ENCODE assay signal across 8 cellular contexts in the genomic region with DNA sequence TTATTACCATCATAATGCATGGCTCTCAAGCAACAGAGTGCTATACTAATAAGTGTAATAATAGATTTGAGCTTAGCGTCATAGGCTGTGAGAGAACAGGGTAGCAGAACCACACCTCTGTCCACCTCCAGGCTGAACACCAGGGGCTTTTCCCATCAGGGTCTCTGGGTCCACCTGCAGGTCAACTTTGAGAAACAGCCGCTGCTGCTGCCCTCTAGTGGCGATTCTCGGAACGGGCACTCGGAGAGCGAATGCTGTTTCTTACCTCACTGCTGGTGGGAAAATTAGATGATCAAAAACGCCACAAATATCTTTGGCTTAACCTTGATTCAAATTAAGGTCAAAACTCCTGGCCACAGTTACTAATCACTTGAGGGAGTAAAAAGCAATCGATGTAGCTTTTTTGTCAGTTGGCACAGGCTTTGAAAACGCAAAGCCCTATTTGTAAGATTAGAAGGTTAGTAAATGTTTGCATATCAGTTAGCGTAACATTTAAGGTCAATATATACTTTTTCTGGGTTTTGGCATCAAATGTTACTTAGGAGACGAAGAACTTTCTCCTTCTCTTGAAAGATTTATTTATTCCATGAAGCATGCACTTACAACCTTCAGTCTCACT.
DNase-seq lines count a peak whose midpoint lies in the region; ATAC-seq and TF ChIP-seq lines count a peak whose summit lies in the region.

No MANE protein-coding gene starts in this region.

- no peak overlapping the region for H2AFZ ChIP-seq in parathyroid adenoma

- no peaks in the 10 kb centered on the region for H3K9me3 ChIP-seq in HAP-1
- H3K9me3 ChIP-seq in parathyroid adenoma (ENCODE audit: control insufficient read depth, low read length): no peaks in the 10 kb centered on the region

- no peak overlapping the region for H3K27ac ChIP-seq in parathyroid adenoma

- no peak overlapping the region for H3K9ac ChIP-seq in parathyroid adenoma

- H3K4me2 ChIP-seq in parathyroid adenoma (ENCODE audit: low read length): no peak overlapping the region

- H3K4me1 ChIP-seq in HAP-1: no peaks in the 10 kb centered on the region
- H3K4me1 ChIP-seq in parathyroid adenoma: no peaks in the 10 kb centered on the region

- in situ Hi-C loops in HAP-1 (cut with MboI; ENCODE audit: low sequenced_read_pairs): loop anchor here (25.0 kb wide), 1 partner anchor 706 kb away; no protein-coding TSS in a partner anchor

- H3K27me3 ChIP-seq in HAP-1 (ENCODE audit: low read depth) (no peaks in the 10 kb centered on the region), parathyroid adenoma (ENCODE audit: control insufficient read depth, insufficient read depth, low read length) (peaks cover 3% of the 10 kb centered on the region)

- H3K79me2 ChIP-seq in parathyroid adenoma: no peaks in the 10 kb centered on the region

- H3K36me3 ChIP-seq in HAP-1 (replicated peaks): no peaks in the 10 kb centered on the region
- H3K36me3 ChIP-seq in parathyroid adenoma (ENCODE audit: control insufficient read depth, insufficient read depth, low read length): no peaks in the 10 kb centered on the region

- H3K4me3 ChIP-seq in HAP-1: no peak overlapping the region
- no peak overlapping the region for H3K4me3 ChIP-seq in fibroblast of mammary gland (ENCODE audit: control insufficient read depth, low read depth, low read length)
- no peak overlapping the region for H3K4me3 ChIP-seq in parathyroid adenoma (ENCODE audit: low read depth, low read length)

- TF ChIP-seq CTCF in fibroblast of mammary gland (conservative IDR thresholded peaks at IDR 0.05; ENCODE audit: control insufficient read depth, insufficient read depth, low read depth, low read length): peak; percentile 83
- peak; percentile 73 for TF ChIP-seq CTCF in parathyroid adenoma (IDR thresholded peaks at IDR 0.05)

- DNase-seq in DMS153 treated with DMSO at 0.1 percent for 48 hours (lab: John Stamatoyannopoulos, UW; ENCODE audit: unreplicated experiment) (peak; percentile 39), DMS153 (lab: John Stamatoyannopoulos, UW) (no peak), HAP-1 (ENCODE audit: low spot score in 2 of 2) (peak; percentile 36 to 83), NCI-H460 (ENCODE audit: extremely low read depth, low read depth) (peak; percentile 42), fibroblast of mammary gland (ENCODE audit: low read depth) (peak; percentile 26)
- peak; percentile 92 for DNase-seq in activated CD8-positive, alpha-beta memory T cell treated with anti-CD3 and anti-CD28 coated beads, Interleukin-2, amount 50 U/mL, for 48 hours

- no peak for ATAC-seq in HG03196 (IDR thresholded peaks at IDR 0.05; ENCODE audit: unreplicated experiment)
